34 cellular contexts compared by ENCODE assay signal in genomic region chr16:61228371-61228770, GRCh38.
"Had no signal": no experiment of that assay in that cellular context is flagged by ENCODE, and none has a peak within 500 bp of the region (broad histone marks: within the 10 kb centered on the region; RNA-seq: fewer than 3 reads in every experiment).

No MANE protein-coding gene starts in this region.

- DNase-seq: Kasumi-1, MG63, MM.1S, NCI-H1048, NCI-H1092, NCI-H1092 treated with DMSO at 0.1 percent for 48 hours, NCI-H1105, NCI-H1105 treated with DMSO at 0.1 percent for 48 hours, NCI-H1417, NCI-H1417 treated with DMSO at 0.1 percent for 48 hours, NCI-H1436, NCI-H1436 treated with DMSO at 0.1 percent for 48 hours, NCI-H146, NCI-H1694, NCI-H1694 treated with DMSO at 0.1 percent for 48 hours, NCI-H187, NCI-H187 treated with DMSO at 0.1 percent for 48 hours, NCI-H1930, NCI-H2029, NCI-H2029 treated with DMSO at 0.1 percent for 48 hours, NCI-H2081, NCI-H2081 treated with DMSO at 0.1 percent for 48 hours, NCI-H2107, NCI-H2171, NCI-H2171 treated with DMSO at 0.1 percent for 48 hours, NCI-H2227 treated with DMSO at 0.1 percent for 48 hours, NCI-H226, NCI-H345, NCI-H446, NCI-H446 treated with DMSO at 0.1 percent for 48 hours, NCI-H510A, NCI-H510A treated with DMSO at 0.1 percent for 48 hours, NCI-H524, NCI-H524 treated with DMSO at 0.1 percent for 48 hours had no signal

- H3K9me3 ChIP-seq: MG63 had no signal

- H3K4me3 ChIP-seq: MG63 had no signal

- H3K36me3 ChIP-seq: MG63 had no signal

- H3K27me3 ChIP-seq: MG63 had no signal
